In the genomic region with DNA sequence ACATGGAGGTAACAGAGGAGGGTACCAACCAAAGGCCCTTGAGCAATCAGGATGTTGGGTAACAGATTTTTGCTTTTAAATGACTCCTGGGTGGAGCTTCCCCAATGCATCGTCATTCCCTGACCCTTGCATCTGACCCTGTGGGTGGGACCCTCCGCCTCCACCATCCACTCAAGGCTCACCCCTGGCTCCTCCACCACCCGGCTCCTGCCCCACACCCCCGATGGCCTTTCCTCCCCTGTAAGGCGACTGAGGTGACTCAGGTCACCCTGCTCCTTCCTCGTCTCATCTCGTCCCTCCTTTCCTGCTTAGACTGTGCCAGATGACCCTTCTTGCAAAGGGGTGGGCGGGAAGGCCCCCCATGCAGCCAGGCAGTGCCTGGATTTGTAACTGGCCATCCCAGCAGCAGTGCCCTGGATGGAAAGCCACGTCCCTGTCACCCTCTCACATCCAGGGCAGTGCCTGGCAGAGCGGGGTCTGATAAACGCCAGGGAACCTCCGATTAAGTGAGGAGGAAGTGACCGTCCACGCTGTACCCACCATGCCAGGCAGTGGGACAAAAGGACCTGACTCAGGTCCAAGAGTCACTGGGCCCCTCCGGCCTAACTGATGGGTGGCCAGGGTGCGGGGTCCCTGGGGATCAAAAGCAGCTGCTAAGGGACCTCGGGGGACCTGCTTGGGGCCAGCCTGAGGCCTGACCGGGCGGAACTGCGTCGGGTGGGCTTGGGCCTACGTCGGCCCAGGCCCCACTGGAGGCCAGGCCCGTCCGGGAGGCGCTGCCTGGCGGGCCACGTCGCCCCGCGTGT, we compare ENCODE assay signal across 8 cellular contexts. TPM values are rescaled to one million over a fixed set of nuclear protein-coding genes. Genes with fewer than 3 reads are reported as not detected.
A peak's percentile ranks its signal among the peaks of the same experiment; 100 is the strongest.
DNase-seq lines count a peak whose midpoint lies in the region; ATAC-seq, FAIRE-seq and TF ChIP-seq lines count a peak whose summit lies in the region.

No MANE protein-coding gene starts in this region.

- peaks cover 10% of the 10 kb centered on the region for H3K4me1 Mint-ChIP-seq in neural progenitor cell

- no peak overlapping the region for H3K27ac Mint-ChIP-seq in neural progenitor cell

- peak; percentile 17 for ATAC-seq in GM18907 (IDR thresholded peaks at IDR 0.05; ENCODE audit: unreplicated experiment)
- no peak for ATAC-seq in GM21619 (IDR thresholded peaks at IDR 0.05; ENCODE audit: unreplicated experiment)

- H3K27me3 ChIP-seq in endothelial cell of umbilical vein (ENCODE audit: control insufficient read depth in 2 of 2, insufficient read depth in 2 of 2, low read length in 2 of 2) (no peaks in the 10 kb centered on the region), neural progenitor cell (no peaks in the 10 kb centered on the region)

- H3F3A ChIP-seq in neural progenitor cell (ENCODE audit: low read depth) = peaks cover 18% of the 10 kb centered on the region

- intact Hi-C loops in endothelial cell of umbilical vein (cut with micrococcal nuclease) = loop anchor here (2.0 to 5.0 kb wide), 3 partner anchors 39 to 385 kb away; a partner anchor contains a TSS

- TF ChIP-seq CTCF in RWPE1 (conservative IDR thresholded peaks at IDR 0.05; ENCODE audit: low read depth) = no peak
- TF ChIP-seq CTCF in endothelial cell of umbilical vein (IDR thresholded peaks at IDR 0.05; ENCODE audit: extremely low read depth in 1 of 2, insufficient read depth in 1 of 2, low read depth in 1 of 2, low read length in 2 of 2) = no peak
- TF ChIP-seq CTCF in neural progenitor cell (IDR thresholded peaks at IDR 0.05) = no peak

- H3K4me3 ChIP-seq in endothelial cell of umbilical vein (replicated peaks in 1 of 3; ENCODE audit: insufficient read depth in 1 of 3, low read depth in 1 of 3, low read length in 3 of 3) (no peak overlapping the region), neural progenitor cell (no peak overlapping the region)

- H3K9me3 Mint-ChIP-seq in neural progenitor cell = no peaks in the 10 kb centered on the region

- TF ChIP-seq POLR2A in endothelial cell of umbilical vein (IDR thresholded peaks at IDR 0.05; ENCODE audit: low read depth, low read length) = no peak

- no peak overlapping the region for H3K4me3 Mint-ChIP-seq in neural progenitor cell

- H3K27ac ChIP-seq in RWPE1 (peak overlapping the region; percentile 84), endothelial cell of umbilical vein (ENCODE audit: insufficient read depth, low read depth, low read length) (peak overlapping the region; percentile 79), neural progenitor cell (no peak overlapping the region)

- peaks cover 0 to 11% of the 10 kb centered on the region in 2 experiments for H3K36me3 ChIP-seq in endothelial cell of umbilical vein (ENCODE audit: control insufficient read depth in 2 of 2, extremely low read depth in 1 of 2, insufficient read depth in 2 of 2, low read length in 2 of 2)
- no peaks in the 10 kb centered on the region for H3K36me3 ChIP-seq in neural progenitor cell

- H3K79me2 ChIP-seq in endothelial cell of umbilical vein (ENCODE audit: control insufficient read depth, insufficient read depth, low read length) (peaks cover 4% of the 10 kb centered on the region), neural progenitor cell (ENCODE audit: low read depth) (no peaks in the 10 kb centered on the region)

- CTCF ChIA-PET in RWPE1 (lab: Yijun Ruan, JAX) = interaction anchor here (0.5 to 1.7 kb wide), 4 partner anchors 42 to 215 kb away, joined by 3 to 7 read pairs (median 4); no protein-coding TSS in a partner anchor
- CTCF ChIA-PET in endothelial cell of umbilical vein (lab: Charles Lee) = interaction anchor here (1.2 to 3.8 kb wide), 2 partner anchors 210 to 211 kb away, joined by 6 to 23 read pairs; no protein-coding TSS in a partner anchor

- H4K20me1 ChIP-seq in endothelial cell of umbilical vein (replicated peaks; ENCODE audit: control insufficient read depth, extremely low read depth, insufficient read depth, low read length) (no peaks in the 10 kb centered on the region), neural progenitor cell (ENCODE audit: low read depth) (no peaks in the 10 kb centered on the region)

- H3K4me2 ChIP-seq in endothelial cell of umbilical vein (ENCODE audit: insufficient read depth, low read length) (no peak overlapping the region), neural progenitor cell (no peak overlapping the region)

- H3K4me1 ChIP-seq in endothelial cell of umbilical vein (ENCODE audit: control insufficient read depth, extremely low read depth, insufficient read depth, low read length) (peaks cover 14% of the 10 kb centered on the region), neural progenitor cell (peaks cover 6% of the 10 kb centered on the region)

- H3K9ac ChIP-seq in endothelial cell of umbilical vein (replicated peaks; ENCODE audit: extremely low read depth, insufficient read depth, low read length) = peak overlapping the region; percentile 81
- peak overlapping the region; percentile 43 for H3K9ac ChIP-seq in neural progenitor cell

- FAIRE-seq in endothelial cell of umbilical vein (lab: Jason Lieb, UNC) = peak; percentile 28

- POLR2A ChIA-PET in RWPE1 (lab: Yijun Ruan, JAX; ENCODE audit: low non-redundant PET) (interaction anchor here (1.1 kb wide), 1 partner anchor 41 kb away, joined by 3 read pairs; a partner anchor contains a TSS), endothelial cell of umbilical vein (lab: Charles Lee) (interaction anchor here (0.6 kb wide), 1 partner anchor 40 kb away, joined by 3 read pairs; no protein-coding TSS in a partner anchor)

- H2AFZ ChIP-seq in endothelial cell of umbilical vein (ENCODE audit: low read depth, low read length) (peak overlapping the region; percentile 96), neural progenitor cell (replicated peaks) (peak overlapping the region; percentile 53)

- TSS peak; percentile 79 for BruUV-seq in endothelial cell of umbilical vein (replicated peaks; lab: Mats Ljungman, UMichigan)

- H3K27me3 Mint-ChIP-seq in neural progenitor cell (ENCODE audit: insufficient read depth, low read depth) = peaks cover 5% of the 10 kb centered on the region

- H3K9me3 ChIP-seq in endothelial cell of umbilical vein (replicated peaks; ENCODE audit: control insufficient read depth, insufficient read depth, low read length) = no peaks in the 10 kb centered on the region
- H3K9me3 ChIP-seq in neural progenitor cell (ENCODE audit: low read depth) = no peaks in the 10 kb centered on the region

- H3K9me1 ChIP-seq in endothelial cell of umbilical vein (replicated peaks; ENCODE audit: control insufficient read depth, extremely low read depth, insufficient read depth, low read length) = no peaks in the 10 kb centered on the region

- no peak for DNase-seq in RWPE1 (ENCODE audit: low spot score)
- DNase-seq in endothelial cell of umbilical vein (ENCODE audit: low read depth, low spot score) = no peak
- no peak for DNase-seq in neural progenitor cell (ENCODE audit: low spot score)
- no peak for DNase-seq in NCI-H187 treated with DMSO at 0.1 percent for 48 hours (lab: John Stamatoyannopoulos, UW)
- no peak for DNase-seq in stimulated activated CD4-positive, alpha-beta T cell treated with anti-CD3 and anti-CD28 coated beads, Interleukin-4, amount 100 ng/mL, for 4 hours
- no peak for DNase-seq in NCI-H226

- no peaks in the 10 kb centered on the region for H3K36me3 Mint-ChIP-seq in neural progenitor cell

- dilution Hi-C loops in endothelial cell of umbilical vein (cut with MboI; ENCODE audit: extremely low pct_ligation_motif_present, low sequenced_read_pairs) = no loop called here

TF ChIP-seq in endothelial cell of umbilical vein, 7 proteins besides CTCF, POLR2A, EP300 and RAD21:
- TF ChIP-seq GATA2 (IDR thresholded peaks at IDR 0.05; ENCODE audit: insufficient read depth, insufficient read length, low read depth, low read length) = no peak

RNA-seq across cellular contexts. Expression of a gene that starts 0.6 kb away (rescaled TPM):
- 39.1 and 40.8 TPM in 2 replicates for total RNA-seq in endothelial cell of umbilical vein
- polyA plus RNA-seq in endothelial cell of umbilical vein = 22.5 and 22.6 TPM in 2 replicates
- 8.2 and 10.3 TPM in 2 replicates for polyA plus RNA-seq in endothelial cell of umbilical vein (2011; cell fraction: cytosol; rRNA removed)
- 90.6 and 118 TPM in 2 replicates for polyA plus RNA-seq in endothelial cell of umbilical vein (2011; cell fraction: nucleus; rRNA removed)
- 29.5 and 42.1 TPM in 2 replicates for polyA plus RNA-seq in endothelial cell of umbilical vein (2012)
- polyA minus RNA-seq in endothelial cell of umbilical vein = 16.8 and 19.1 TPM in 2 replicates
- polyA minus RNA-seq in endothelial cell of umbilical vein (2011; cell fraction: cytosol; rRNA and poly(A)+ RNA removed) = 16.6 TPM
- polyA minus RNA-seq in endothelial cell of umbilical vein (2011; cell fraction: nucleus; rRNA and poly(A)+ RNA removed) = 16.9 and 35.5 TPM in 2 replicates
- 10.9 and 29.4 TPM in 2 replicates for total RNA-seq in neural progenitor cell (ENCODE audit: low replicate concordance)

RNA-seq across cellular contexts. Expression of a gene that starts 40.9 kb away (rescaled TPM):
- total RNA-seq in endothelial cell of umbilical vein (58.5 and 63.5 TPM in 2 replicates), neural progenitor cell (ENCODE audit: low replicate concordance) (41.2 and 46.6 TPM in 2 replicates)
- 33.0 and 43.1 TPM in 2 replicates for polyA plus RNA-seq in endothelial cell of umbilical vein
- polyA plus RNA-seq in endothelial cell of umbilical vein (2011; cell fraction: cytosol; rRNA removed) = 36.8 and 43.5 TPM in 2 replicates
- 138 and 200 TPM in 2 replicates for polyA plus RNA-seq in endothelial cell of umbilical vein (2011; cell fraction: nucleus; rRNA removed)
- polyA plus RNA-seq in endothelial cell of umbilical vein (2012) = 60.7 and 62.4 TPM in 2 replicates
- 52.1 and 74.7 TPM in 2 replicates for polyA minus RNA-seq in endothelial cell of umbilical vein
- 15.7 TPM for polyA minus RNA-seq in endothelial cell of umbilical vein (2011; cell fraction: cytosol; rRNA and poly(A)+ RNA removed)
- 39.8 and 43.1 TPM in 2 replicates for polyA minus RNA-seq in endothelial cell of umbilical vein (2011; cell fraction: nucleus; rRNA and poly(A)+ RNA removed)
